7 cellular contexts compared by ENCODE assay signal in the genomic region with DNA sequence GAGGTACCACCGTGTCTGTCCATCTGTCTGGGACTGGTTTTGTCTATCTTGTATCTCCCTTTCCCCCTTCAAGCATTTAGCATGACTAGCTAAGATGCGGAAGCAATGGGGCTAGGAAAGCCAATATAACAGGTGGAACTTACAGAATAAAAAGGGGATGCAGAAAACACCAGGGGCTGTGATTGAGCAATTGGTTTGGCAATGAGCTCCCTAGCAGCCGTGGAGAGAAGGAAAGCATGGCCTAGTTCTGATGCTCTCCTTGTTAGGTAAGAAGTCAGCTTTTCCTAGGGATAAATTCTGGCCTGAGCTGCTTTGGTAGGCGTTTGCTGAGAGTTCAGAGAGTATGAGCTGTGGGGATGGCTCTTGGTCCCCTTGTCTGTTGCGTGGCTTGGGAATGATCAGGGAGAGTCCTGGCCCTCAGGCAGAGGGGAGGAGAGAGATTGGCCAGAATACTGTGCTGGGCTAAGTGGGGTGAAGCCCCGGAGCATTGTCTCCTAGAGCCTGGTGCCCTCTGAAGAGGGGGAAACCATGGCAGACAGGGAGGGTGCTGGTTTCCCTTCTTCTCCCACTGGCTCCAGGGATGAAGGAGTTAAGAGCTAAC. TPM values are rescaled to one million over a fixed set of nuclear protein-coding genes. Genes with fewer than 3 reads are reported as not detected.
A peak's percentile ranks its signal among the peaks of the same experiment; 100 is the strongest.
DNase-seq lines count a peak whose midpoint lies in the region; ATAC-seq and TF ChIP-seq lines count a peak whose summit lies in the region.

No MANE protein-coding gene starts in this region.

- H3K9me3 ChIP-seq in HAP-1 (no peaks in the 10 kb centered on the region), SU-DHL-6 (ENCODE audit: insufficient read depth, low read length) (no peaks in the 10 kb centered on the region), smooth muscle cell (replicated peaks; ENCODE audit: low read depth) (no peaks in the 10 kb centered on the region)

- H3K4me2 ChIP-seq in SU-DHL-6 (ENCODE audit: low read depth, low read length, poor library complexity, severe bottlenecking) = peak overlapping the region; percentile 91
- H3K4me2 ChIP-seq in smooth muscle cell = peak overlapping the region; percentile 84

- H3K79me2 ChIP-seq in SU-DHL-6 (ENCODE audit: insufficient read depth, low read length) (peaks cover 42% of the 10 kb centered on the region), smooth muscle cell (ENCODE audit: low read depth) (peaks cover 80% of the 10 kb centered on the region)

- peak overlapping the region; percentile 37 for H3K4me3 ChIP-seq in HAP-1
- peak overlapping the region; percentile 80 for H3K4me3 ChIP-seq in SU-DHL-6 (ENCODE audit: insufficient read depth, low read length, poor library complexity, severe bottlenecking)
- H3K4me3 ChIP-seq in fibroblast of pulmonary artery (replicated peaks; ENCODE audit: low read depth, low read length) = peak overlapping the region; percentile 52
- peak overlapping the region; percentile 57 for H3K4me3 ChIP-seq in smooth muscle cell

- H4K20me1 ChIP-seq in SU-DHL-6 (ENCODE audit: low read depth, low read length) (no peaks in the 10 kb centered on the region), smooth muscle cell (ENCODE audit: low read depth) (peaks cover 84% of the 10 kb centered on the region)

- ATAC-seq in GM19452 (IDR thresholded peaks at IDR 0.05; ENCODE audit: unreplicated experiment) (no peak), GM21360 (IDR thresholded peaks at IDR 0.05; ENCODE audit: unreplicated experiment) (no peak)

- H3K4me1 ChIP-seq in HAP-1 = peaks cover 12% of the 10 kb centered on the region
- peaks cover 21% of the 10 kb centered on the region for H3K4me1 ChIP-seq in smooth muscle cell (ENCODE audit: low read depth)

- in situ Hi-C loops in HAP-1 (cut with MboI; ENCODE audit: low sequenced_read_pairs) = no loop called here

- DNase-seq in HAP-1 (ENCODE audit: low spot score in 2 of 2) (no peak), fibroblast of pulmonary artery (ENCODE audit: low read depth) (peak; percentile 21), smooth muscle cell (lab: John Stamatoyannopoulos, UW; ENCODE audit: unreplicated experiment) (no peak), AG08396 (ENCODE audit: low spot score) (no peak)

- no peaks in the 10 kb centered on the region for H3K27me3 ChIP-seq in HAP-1 (ENCODE audit: low read depth)
- no peaks in the 10 kb centered on the region for H3K27me3 ChIP-seq in SU-DHL-6 (ENCODE audit: low read length)
- H3K27me3 ChIP-seq in smooth muscle cell (ENCODE audit: low read depth) = no peaks in the 10 kb centered on the region

- H3K36me3 ChIP-seq in HAP-1 (replicated peaks) (peaks cover 59% of the 10 kb centered on the region), SU-DHL-6 (ENCODE audit: low read length) (no peaks in the 10 kb centered on the region), smooth muscle cell (ENCODE audit: low read depth) (no peaks in the 10 kb centered on the region)

- H3F3A ChIP-seq in SU-DHL-6 (ENCODE audit: insufficient read depth) (peaks cover 17% of the 10 kb centered on the region), smooth muscle cell (ENCODE audit: low read depth) (peaks cover 11% of the 10 kb centered on the region)

- H3K9me2 ChIP-seq in SU-DHL-6 (replicated peaks; ENCODE audit: insufficient read depth, low read length) = no peaks in the 10 kb centered on the region

- H2AFZ ChIP-seq in SU-DHL-6 (ENCODE audit: low read depth, low read length, severe bottlenecking) (no peak overlapping the region), smooth muscle cell (ENCODE audit: low read depth) (no peak overlapping the region)

- TF ChIP-seq CTCF in SU-DHL-6 (IDR thresholded peaks at IDR 0.05; ENCODE audit: insufficient read depth, low read length, poor library complexity, severe bottlenecking) (no peak), fibroblast of pulmonary artery (IDR thresholded peaks at IDR 0.05; ENCODE audit: low read length, missing control alignments) (no peak), smooth muscle cell (IDR thresholded peaks at IDR 0.05; ENCODE audit: borderline replicate concordance, insufficient read depth, poor library complexity, severe bottlenecking) (no peak)

- H3K9ac ChIP-seq in SU-DHL-6 (ENCODE audit: low read length) = peak overlapping the region; percentile 73
- no peak overlapping the region for H3K9ac ChIP-seq in smooth muscle cell (ENCODE audit: low read depth)

- 73% methylated on average over 6 of the region's 6 CpGs for WGBS in smooth muscle cell (ENCODE audit: low lambda C conversion rate)

- H3K27ac ChIP-seq in SU-DHL-6 (ENCODE audit: low read depth, low read length) (peak overlapping the region; percentile 74), smooth muscle cell (ENCODE audit: low read depth) (no peak overlapping the region)

RNA-seq across cellular contexts. Expression of a gene that starts 7.1 kb away (rescaled TPM):
- 2.7 and 4.2 TPM in 2 replicates for total RNA-seq in smooth muscle cell
- polyA plus RNA-seq in smooth muscle cell = 1.9 and 2.9 TPM in 2 replicates

RNA-seq across cellular contexts. Expression of a gene that starts 17.4 kb away (rescaled TPM):
- total RNA-seq in smooth muscle cell = 12.7 and 25.9 TPM in 2 replicates
- polyA plus RNA-seq in smooth muscle cell = 13.8 and 15.3 TPM in 2 replicates

RNA-seq across cellular contexts. Expression of a gene that starts 47.7 kb away (rescaled TPM):
- not detected in 2 replicates for total RNA-seq in smooth muscle cell
- polyA plus RNA-seq in smooth muscle cell = 0.53 TPM in 1 of 2 replicates, not detected in the other
